Comparison of ENCODE assay signal across 8 cellular contexts in genomic region chr10:104340099-104340594, GRCh38. TPM values are rescaled to one million over a fixed set of nuclear protein-coding genes. Genes with fewer than 3 reads are reported as not detected.
DNase-seq lines count a peak whose midpoint lies in the region; ATAC-seq and TF ChIP-seq lines count a peak whose summit lies in the region.

No MANE protein-coding gene starts in this region.

- POLR2A ChIA-PET in A673 (lab: Charles Lee; ENCODE audit: low non-redundant PET) = no interaction called here
- POLR2A ChIA-PET in naive thymus-derived CD4-positive, alpha-beta T cell (lab: Charles Lee) = interaction anchor here (0.7 to 4.4 kb wide), 4 partner anchors 12 to 376 kb away, joined by 4 to 60 read pairs (median 8); no protein-coding TSS in a partner anchor

- no peak for DNase-seq in A673 (ENCODE audit: low spot score)
- DNase-seq in NB4 (ENCODE audit: low read depth) = peak; percentile 1
- DNase-seq in naive thymus-derived CD4-positive, alpha-beta T cell = no peak
- DNase-seq in Kasumi-1 (lab: John Stamatoyannopoulos, UW) = no peak
- no peak for DNase-seq in NCI-H510A treated with DMSO at 0.1 percent for 48 hours (lab: John Stamatoyannopoulos, UW)
- no peak for DNase-seq in COLO829 (ENCODE audit: low spot score)

- H3K4me3 Mint-ChIP-seq in dendritic cell treated with granulocyte-macrophage colony-stimulating factor and Interleukin-4, amounts not matched to agents 40 ng/mL and 50 ng/mL, for 4 days = no peak overlapping the region
- H3K4me3 Mint-ChIP-seq in naive thymus-derived CD4-positive, alpha-beta T cell = peak overlapping the region in 9 of 10 donors; percentile 26 to 99 (median 91)

- peak overlapping the region; percentile 15 for H3K27ac ChIP-seq in A673 (ENCODE audit: low read depth, low read length, poor library complexity, severe bottlenecking)
- H3K27ac ChIP-seq in naive thymus-derived CD4-positive, alpha-beta T cell (ENCODE audit: low read depth, low read length) = no peak overlapping the region

- ATAC-seq in naive thymus-derived CD4-positive, alpha-beta T cell = no peak
- ATAC-seq in HG02610 (IDR thresholded peaks at IDR 0.05; ENCODE audit: unreplicated experiment) = no peak

- no peak for TF ChIP-seq CTCF in A673 (conservative IDR thresholded peaks at IDR 0.05; ENCODE audit: low read depth, low read length)
- no peak for TF ChIP-seq CTCF in NB4 (IDR thresholded peaks at IDR 0.05; ENCODE audit: low read depth, low read length)

- H3K9me3 Mint-ChIP-seq in dendritic cell treated with granulocyte-macrophage colony-stimulating factor and Interleukin-4, amounts not matched to agents 40 ng/mL and 50 ng/mL, for 4 days = no peaks in the 10 kb centered on the region
- H3K9me3 Mint-ChIP-seq in naive thymus-derived CD4-positive, alpha-beta T cell = peaks cover 0 to under 1% (median 0%) of the 10 kb centered on the region in 11 donors

- intact Hi-C loops in A673 (cut with micrococcal nuclease; ENCODE audit: unreplicated experiment) = no loop called here
- intact Hi-C loops in dendritic cell treated with granulocyte-macrophage colony-stimulating factor and Interleukin-4, amounts not matched to agents 40 ng/mL and 50 ng/mL, for 4 days (cut with micrococcal nuclease) = no loop called here
- intact Hi-C loops in naive thymus-derived CD4-positive, alpha-beta T cell (cut with micrococcal nuclease) = no loop called here

- TF ChIP-seq POLR2A in NB4 (IDR thresholded peaks at IDR 0.05; ENCODE audit: extremely low read depth, insufficient read length) = no peak

- H3K4me3 ChIP-seq in A673 (ENCODE audit: low read depth, low read length, poor library complexity, severe bottlenecking) (no peak overlapping the region), NB4 (ENCODE audit: low read depth, low read length) (no peak overlapping the region)
- no peak overlapping the region for H3K4me3 ChIP-seq in naive thymus-derived CD4-positive, alpha-beta T cell (ENCODE audit: low read length)

- CTCF ChIA-PET in A673 (lab: Charles Lee) = no interaction called here
- CTCF ChIA-PET in naive thymus-derived CD4-positive, alpha-beta T cell (lab: Charles Lee) = interaction anchor here (1.7 to 6.3 kb wide), 3 partner anchors 10 to 35 kb away, joined by 9 to 58 read pairs (median 24); no protein-coding TSS in a partner anchor

- H3K4me1 Mint-ChIP-seq in dendritic cell treated with granulocyte-macrophage colony-stimulating factor and Interleukin-4, amounts not matched to agents 40 ng/mL and 50 ng/mL, for 4 days (ENCODE audit: low read depth) = peaks cover 41% of the 10 kb centered on the region
- peaks cover 19 to 38% (median 29%) of the 10 kb centered on the region in 7 donors for H3K4me1 Mint-ChIP-seq in naive thymus-derived CD4-positive, alpha-beta T cell

- peak overlapping the region; percentile 20 for H3K27ac Mint-ChIP-seq in dendritic cell treated with granulocyte-macrophage colony-stimulating factor and Interleukin-4, amounts not matched to agents 40 ng/mL and 50 ng/mL, for 4 days
- peak overlapping the region in 5 of 9 donors; percentile 5 to 98 (median 87) for H3K27ac Mint-ChIP-seq in naive thymus-derived CD4-positive, alpha-beta T cell

- H3K27me3 Mint-ChIP-seq in dendritic cell treated with granulocyte-macrophage colony-stimulating factor and Interleukin-4, amounts not matched to agents 40 ng/mL and 50 ng/mL, for 4 days = peaks cover 9% of the 10 kb centered on the region
- peaks cover 0 to 10% (median 0%) of the 10 kb centered on the region in 5 donors for H3K27me3 Mint-ChIP-seq in naive thymus-derived CD4-positive, alpha-beta T cell

- no peaks in the 10 kb centered on the region for H3K9me3 ChIP-seq in A673 (ENCODE audit: low read depth, low read length, poor library complexity, severe bottlenecking)
- no peaks in the 10 kb centered on the region for H3K9me3 ChIP-seq in naive thymus-derived CD4-positive, alpha-beta T cell (ENCODE audit: control insufficient read depth in 2 of 3, low read length in 3 of 3)

- peaks cover 15% of the 10 kb centered on the region for H3K36me3 Mint-ChIP-seq in dendritic cell treated with granulocyte-macrophage colony-stimulating factor and Interleukin-4, amounts not matched to agents 40 ng/mL and 50 ng/mL, for 4 days (ENCODE audit: low read depth)
- peaks cover 0 to 7% (median 0%) of the 10 kb centered on the region in 5 donors for H3K36me3 Mint-ChIP-seq in naive thymus-derived CD4-positive, alpha-beta T cell

- no TSS peak for BruUV-seq in A673 (replicated peaks; lab: Mats Ljungman, UMichigan)

- peaks cover 24% of the 10 kb centered on the region for H3K4me1 ChIP-seq in A673 (ENCODE audit: insufficient read depth, low read length, poor library complexity, severe bottlenecking)
- peaks cover 14 to 15% of the 10 kb centered on the region in 2 donors for H3K4me1 ChIP-seq in naive thymus-derived CD4-positive, alpha-beta T cell (ENCODE audit: control insufficient read depth in 2 of 2, insufficient read depth in 2 of 2, low read length in 2 of 2)

- no peaks in the 10 kb centered on the region for H3K36me3 ChIP-seq in A673 (ENCODE audit: insufficient read depth, low read length, poor library complexity, severe bottlenecking)
- H3K36me3 ChIP-seq in naive thymus-derived CD4-positive, alpha-beta T cell (ENCODE audit: control insufficient read depth in 2 of 3, insufficient read depth in 3 of 3, low read length in 3 of 3) = peaks cover 0 to 10% (median 0%) of the 10 kb centered on the region in 3 experiments

- H3K27me3 ChIP-seq in A673 (replicated peaks; ENCODE audit: insufficient read depth, low read depth, low read length, poor library complexity) = no peaks in the 10 kb centered on the region
- no peaks in the 10 kb centered on the region for H3K27me3 ChIP-seq in naive thymus-derived CD4-positive, alpha-beta T cell (ENCODE audit: control insufficient read depth in 2 of 2, insufficient read depth in 2 of 2, low read length in 2 of 2)

RNA-seq across cellular contexts. Expression of gene ITPRIP, which starts 1.9 kb away (rescaled TPM):
- 23.1 and 24.8 TPM in 2 replicates for total RNA-seq in A673 (2021)
- total RNA-seq in naive thymus-derived CD4-positive, alpha-beta T cell = 100 to 1,000 TPM in 1 of 5 experiments, 10 to 100 TPM in 4; 20.0 to 129 (median 27.8) TPM
- 10 to 100 TPM; 17.8 to 18.0 TPM for polyA plus RNA-seq in naive thymus-derived CD4-positive, alpha-beta T cell

RNA-seq across cellular contexts. Expression of gene CFAP58, which starts 13.5 kb away (rescaled TPM):
- 0.17 and 0.52 TPM in 2 replicates for total RNA-seq in A673 (2021)
- total RNA-seq in naive thymus-derived CD4-positive, alpha-beta T cell = under 1 TPM in 1 of 5 experiments, not detected in 4; 0.17 TPM
- polyA plus RNA-seq in naive thymus-derived CD4-positive, alpha-beta T cell = not detected
